ENCODE assay signal across 8 cellular contexts in the genomic region with DNA sequence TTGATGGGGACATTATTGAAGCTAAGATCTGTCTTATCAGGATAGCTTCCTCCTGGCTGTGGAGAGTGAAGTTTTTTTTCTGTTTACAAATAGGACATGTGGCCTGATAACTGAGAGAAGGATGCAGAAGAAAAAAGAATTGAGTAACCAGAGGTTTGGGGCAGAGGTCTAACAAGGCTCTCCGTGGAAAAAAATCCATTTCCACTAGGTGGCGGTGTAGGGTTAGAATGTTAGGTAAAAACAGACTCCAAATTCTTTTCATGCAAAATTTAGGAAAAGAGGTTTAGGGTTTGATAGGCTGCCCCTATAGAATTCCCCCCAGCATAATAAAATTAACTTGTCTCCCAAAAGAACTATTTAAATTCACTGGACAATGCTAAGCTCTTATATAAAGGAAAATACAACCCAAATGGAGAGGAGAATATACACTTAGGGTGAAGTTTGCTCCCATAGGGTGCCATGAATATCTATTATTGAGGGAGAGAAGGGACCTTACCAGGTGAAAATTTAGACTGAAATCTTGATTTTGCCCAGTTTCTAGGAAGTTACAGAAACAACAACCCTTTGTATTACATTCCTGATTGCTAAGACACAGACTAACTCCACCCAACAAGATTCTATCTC.
A peak's percentile ranks its signal among the peaks of the same experiment; 100 is the strongest.
DNase-seq lines count a peak whose midpoint lies in the region; ATAC-seq, FAIRE-seq and TF ChIP-seq lines count a peak whose summit lies in the region.

No MANE protein-coding gene starts in this region.

- no peak overlapping the region for H3K4me3 Mint-ChIP-seq in astrocyte (ENCODE audit: unreplicated experiment)

- TF ChIP-seq CTCF in astrocyte (IDR thresholded peaks at IDR 0.05; ENCODE audit: insufficient read depth, low read depth, low read length), result peak; percentile 55

- no peaks in the 10 kb centered on the region for H3K79me2 ChIP-seq in astrocyte (ENCODE audit: insufficient read depth, low read length)

- H3K4me1 ChIP-seq in astrocyte (ENCODE audit: insufficient read depth, low read length), result no peaks in the 10 kb centered on the region

- no peak overlapping the region for H2AFZ ChIP-seq in astrocyte (ENCODE audit: low read depth, low read length)

- H3K9me3 ChIP-seq in astrocyte (ENCODE audit: insufficient read depth, low read depth, low read length), result no peaks in the 10 kb centered on the region

- H3K27ac ChIP-seq in astrocyte (ENCODE audit: low read depth, low read length), result no peak overlapping the region

- no peak overlapping the region for H3K9ac ChIP-seq in astrocyte (ENCODE audit: low read length)

- no peaks in the 10 kb centered on the region for H3K27me3 ChIP-seq in astrocyte (ENCODE audit: insufficient read depth, low read length)

- H4K20me1 ChIP-seq in astrocyte (ENCODE audit: insufficient read depth, low read length), result no peaks in the 10 kb centered on the region

- H3K9me3 Mint-ChIP-seq in astrocyte (ENCODE audit: unreplicated experiment), result no peaks in the 10 kb centered on the region

- no peaks in the 10 kb centered on the region for H3K27me3 Mint-ChIP-seq in astrocyte (ENCODE audit: low read depth, unreplicated experiment)

- FAIRE-seq in astrocyte (lab: Jason Lieb, UNC), result no peak

- peak in 2 of 3 experiments; percentile 17 to 76 for DNase-seq in NCI-H1417 (lab: John Stamatoyannopoulos, UW)
- DNase-seq in NCI-H1417 treated with DMSO at 0.1 percent for 48 hours (lab: John Stamatoyannopoulos, UW), result no peak
- DNase-seq in NCI-H1930 (lab: John Stamatoyannopoulos, UW), result peak; percentile 3 to 28
- DNase-seq in astrocyte (ENCODE audit: low read depth), result no peak
- peak; percentile 69 for DNase-seq in left kidney (ENCODE audit: low read depth, low spot score)
- DNase-seq in activated T-cell treated with anti-CD3 and anti-CD28 coated beads for 4 hours, result no peak

- no peaks in the 10 kb centered on the region for H3K36me3 Mint-ChIP-seq in astrocyte (ENCODE audit: low read depth, unreplicated experiment)

- peak; percentile 65 for ATAC-seq in GM21390 (IDR thresholded peaks at IDR 0.05; ENCODE audit: unreplicated experiment)
- ATAC-seq in HG03460 (IDR thresholded peaks at IDR 0.05; ENCODE audit: unreplicated experiment), result no peak

- H3K4me2 ChIP-seq in astrocyte (ENCODE audit: low read length), result no peak overlapping the region

- no peaks in the 10 kb centered on the region for H3K36me3 ChIP-seq in astrocyte (ENCODE audit: insufficient read depth, low read length)

- no peaks in the 10 kb centered on the region for H3K4me1 Mint-ChIP-seq in astrocyte (ENCODE audit: low read depth, unreplicated experiment)

- H3K4me3 ChIP-seq in astrocyte (ENCODE audit: insufficient read depth, low read depth, low read length), result no peak overlapping the region

- H3K27ac Mint-ChIP-seq in astrocyte (ENCODE audit: unreplicated experiment), result no peak overlapping the region

Comparison
In these comparisons a context has a peak if more than half of its experiments do, and no peak if none do; other contexts are left out.
1. DNase-seq: peak in NCI-H1417 (2 of 3), NCI-H1930 (2 of 2) and left kidney (single experiment); none in NCI-H1417 treated with DMSO at 0.1 percent for 48 hours (single experiment), astrocyte (single experiment) and activated T-cell treated with anti-CD3 and anti-CD28 coated beads for 4 hours (single experiment).